In genomic region chr2:103868394-103868793, GRCh38 we compare ENCODE assay signal across 20 cellular contexts.
"Had no signal": no experiment of that assay in that cellular context is flagged by ENCODE, and none has a peak within 500 bp of the region (broad histone marks: within the 10 kb centered on the region; RNA-seq: fewer than 3 reads in every experiment).

No MANE protein-coding gene starts in this region.

- H3K4me1 ChIP-seq: esophagus muscularis mucosa, foreskin keratinocyte, gastroesophageal sphincter, heart right ventricle, left lung, lower lobe of right lung had no signal

- H3K27ac ChIP-seq: coronary artery, dorsolateral prefrontal cortex, esophagus muscularis mucosa, foreskin keratinocyte, gastroesophageal sphincter, heart right ventricle, left lung, lower lobe of right lung had no signal

- H3K9me3 ChIP-seq: esophagus muscularis mucosa, gastroesophageal sphincter, left lung, lower lobe of right lung, mucosa of descending colon had no signal

- ATAC-seq: foreskin keratinocyte; gastroesophageal sphincter; heart right ventricle; left cardiac atrium; left lung; left ventricle myocardium superior; lower lobe of right lung; mucosa of descending colon; naive thymus-derived CD8-positive, alpha-beta T cell had no signal

- DNase-seq: dermis blood vessel endothelial cell; dorsolateral prefrontal cortex; effector CD4-positive, alpha-beta T cell; effector memory CD4-positive, alpha-beta T cell; foreskin keratinocyte; glutamatergic neuron; head of caudate nucleus; heart right ventricle; hippocampal formation; left cardiac atrium; left lung; left ventricle myocardium superior; lower lobe of right lung; mesenchymal stem cell; mucosa of descending colon; naive B cell; naive thymus-derived CD8-positive, alpha-beta T cell had no signal

- H3K4me3 ChIP-seq: coronary artery, dorsolateral prefrontal cortex, esophagus muscularis mucosa, gastroesophageal sphincter, heart right ventricle, left lung, lower lobe of right lung, mucosa of descending colon had no signal

- H3K36me3 ChIP-seq: esophagus muscularis mucosa, gastroesophageal sphincter, heart right ventricle, left lung, lower lobe of right lung had no signal

- H3K27me3 ChIP-seq: esophagus muscularis mucosa, foreskin keratinocyte, gastroesophageal sphincter, heart right ventricle, left lung had no signal
